ENCODE assay signal across 8 cellular contexts in genomic region chr1:214117780-214118179, GRCh38.
"Had no signal": no experiment of that assay in that cellular context is flagged by ENCODE, and none has a peak within 500 bp of the region (broad histone marks: within the 10 kb centered on the region; RNA-seq: fewer than 3 reads in every experiment).

No MANE protein-coding gene starts in this region.

- H3K9ac ChIP-seq: GM23248 had no signal

- DNase-seq: GM23248, GOT3, H7, HFFc6, IMR-90, KBM-7 had no signal

- H3K27ac ChIP-seq: GM23248, HL-60 had no signal

- H3K4me3 Mint-ChIP-seq: HFFc6 had no signal

- H3K36me3 ChIP-seq: HAP-1 had no signal

- H3K4me3 ChIP-seq: GM23248, HAP-1 had no signal

- H3K27ac Mint-ChIP-seq: HFFc6 had no signal

- H3K4me1 ChIP-seq: HAP-1 had no signal

- H2AFZ ChIP-seq: GM23248 had no signal
